Comparison of ENCODE assay signal across 1 cellular context in the genomic region with DNA sequence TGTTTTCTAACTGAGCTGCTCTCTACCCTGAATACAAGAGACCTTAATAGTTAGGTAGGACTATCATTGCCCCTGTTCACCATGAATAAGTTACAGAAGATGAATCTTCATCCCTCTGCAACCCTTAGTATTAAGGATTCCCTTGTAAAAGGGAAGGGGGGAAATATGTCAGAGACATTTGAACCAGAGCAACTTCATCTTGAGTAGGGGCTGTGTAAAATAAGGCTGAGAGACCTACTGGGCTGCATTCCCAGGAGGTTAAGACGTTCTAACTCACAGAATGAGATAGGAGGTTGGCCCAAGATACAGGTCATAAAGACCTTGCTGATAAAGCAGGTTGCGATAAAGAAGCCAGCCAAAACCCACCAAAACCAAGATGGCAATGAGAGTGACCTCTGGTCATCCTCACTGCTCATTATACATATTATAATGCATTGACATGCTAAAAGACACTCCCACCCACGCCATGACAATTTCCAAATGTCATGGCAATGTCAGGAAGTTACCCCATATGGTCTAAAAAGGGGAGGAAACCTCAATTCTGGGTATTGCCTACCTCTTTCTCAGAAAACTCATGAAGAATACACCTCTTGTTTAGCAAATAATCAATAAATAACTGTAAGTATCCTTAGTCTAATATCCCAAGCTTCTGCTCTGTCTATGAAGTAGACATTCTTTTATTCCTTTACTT.
TF ChIP-seq lines count a peak whose summit lies in the region.

No MANE protein-coding gene starts in this region.

TF ChIP-seq in K562, 482 proteins besides CTCF, POLR2A, EP300 and RAD21 (continues in another document):
- no peak for TF ChIP-seq RBM34 (IDR thresholded peaks at IDR 0.05; ENCODE audit: borderline replicate concordance, insufficient read depth, low read length)
- TF ChIP-seq TSC22D4 (tag; IDR thresholded peaks at IDR 0.05), result no peak
- no peak for TF ChIP-seq JUND (IDR thresholded peaks at IDR 0.05; ENCODE audit: borderline replicate concordance, low read depth, low read length)
- no peak for TF ChIP-seq JUND (tag; IDR thresholded peaks at IDR 0.05; ENCODE audit: borderline replicate concordance, low read depth, low read length)
- peak; percentile 70 for TF ChIP-seq EGR1 (conservative IDR thresholded peaks at IDR 0.05)
- TF ChIP-seq ZNF197 (CRISPR knock-in tag; IDR thresholded peaks at IDR 0.05; ENCODE audit: low read depth), result no peak
- TF ChIP-seq CBX1 (IDR thresholded peaks at IDR 0.05; ENCODE audit: low read depth), result no peak
- TF ChIP-seq, protein P1, sequence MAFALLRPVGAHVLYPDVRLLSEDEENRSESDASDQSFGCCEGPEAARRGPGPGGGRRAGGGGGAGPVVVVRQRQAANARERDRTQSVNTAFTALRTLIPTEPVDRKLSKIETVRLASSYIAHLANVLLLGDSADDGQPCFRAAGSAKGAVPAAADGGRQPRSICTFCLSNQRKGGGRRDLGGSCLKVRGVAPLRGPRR (CRISPR knock-in tag; IDR thresholded peaks at IDR 0.05), result no peak; the same call in 1 of the 2 replicates
- no peak for TF ChIP-seq FOXK2 (conservative IDR thresholded peaks at IDR 0.05 in 1 of 2, IDR thresholded peaks at IDR 0.05 in 1 of 2; ENCODE audit: low read depth in 2 of 2)
- TF ChIP-seq PRMT5 (CRISPR knock-in tag; IDR thresholded peaks at IDR 0.05), result no peak
- TF ChIP-seq SMARCB1 (IDR thresholded peaks at IDR 0.05; ENCODE audit: insufficient read length, low read depth), result no peak
- TF ChIP-seq HDAC6 (IDR thresholded peaks at IDR 0.05; ENCODE audit: low read depth, low read length), result no peak
- no peak for TF ChIP-seq ZBTB1 (CRISPR knock-in tag; IDR thresholded peaks at IDR 0.05; ENCODE audit: borderline replicate concordance, low read depth)
- TF ChIP-seq KAT8 (IDR thresholded peaks at IDR 0.05; ENCODE audit: low read depth), result no peak
- TF ChIP-seq, protein P2, sequence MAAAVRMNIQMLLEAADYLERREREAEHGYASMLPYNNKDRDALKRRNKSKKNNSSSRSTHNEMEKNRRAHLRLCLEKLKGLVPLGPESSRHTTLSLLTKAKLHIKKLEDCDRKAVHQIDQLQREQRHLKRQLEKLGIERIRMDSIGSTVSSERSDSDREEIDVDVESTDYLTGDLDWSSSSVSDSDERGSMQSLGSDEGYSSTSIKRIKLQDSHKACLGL (CRISPR knock-in tag; IDR thresholded peaks at IDR 0.05; ENCODE audit: borderline replicate concordance, poor library complexity, severe bottlenecking), result no peak
- no peak for TF ChIP-seq CAMTA2 (CRISPR knock-in tag; conservative IDR thresholded peaks at IDR 0.05)
- TF ChIP-seq, protein P3, sequence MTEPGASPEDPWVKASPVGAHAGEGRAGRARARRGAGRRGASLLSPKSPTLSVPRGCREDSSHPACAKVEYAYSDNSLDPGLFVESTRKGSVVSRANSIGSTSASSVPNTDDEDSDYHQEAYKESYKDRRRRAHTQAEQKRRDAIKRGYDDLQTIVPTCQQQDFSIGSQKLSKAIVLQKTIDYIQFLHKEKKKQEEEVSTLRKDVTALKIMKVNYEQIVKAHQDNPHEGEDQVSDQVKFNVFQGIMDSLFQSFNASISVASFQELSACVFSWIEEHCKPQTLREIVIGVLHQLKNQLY (CRISPR knock-in tag; conservative IDR thresholded peaks at IDR 0.05), result no peak
- TF ChIP-seq, protein P4, sequence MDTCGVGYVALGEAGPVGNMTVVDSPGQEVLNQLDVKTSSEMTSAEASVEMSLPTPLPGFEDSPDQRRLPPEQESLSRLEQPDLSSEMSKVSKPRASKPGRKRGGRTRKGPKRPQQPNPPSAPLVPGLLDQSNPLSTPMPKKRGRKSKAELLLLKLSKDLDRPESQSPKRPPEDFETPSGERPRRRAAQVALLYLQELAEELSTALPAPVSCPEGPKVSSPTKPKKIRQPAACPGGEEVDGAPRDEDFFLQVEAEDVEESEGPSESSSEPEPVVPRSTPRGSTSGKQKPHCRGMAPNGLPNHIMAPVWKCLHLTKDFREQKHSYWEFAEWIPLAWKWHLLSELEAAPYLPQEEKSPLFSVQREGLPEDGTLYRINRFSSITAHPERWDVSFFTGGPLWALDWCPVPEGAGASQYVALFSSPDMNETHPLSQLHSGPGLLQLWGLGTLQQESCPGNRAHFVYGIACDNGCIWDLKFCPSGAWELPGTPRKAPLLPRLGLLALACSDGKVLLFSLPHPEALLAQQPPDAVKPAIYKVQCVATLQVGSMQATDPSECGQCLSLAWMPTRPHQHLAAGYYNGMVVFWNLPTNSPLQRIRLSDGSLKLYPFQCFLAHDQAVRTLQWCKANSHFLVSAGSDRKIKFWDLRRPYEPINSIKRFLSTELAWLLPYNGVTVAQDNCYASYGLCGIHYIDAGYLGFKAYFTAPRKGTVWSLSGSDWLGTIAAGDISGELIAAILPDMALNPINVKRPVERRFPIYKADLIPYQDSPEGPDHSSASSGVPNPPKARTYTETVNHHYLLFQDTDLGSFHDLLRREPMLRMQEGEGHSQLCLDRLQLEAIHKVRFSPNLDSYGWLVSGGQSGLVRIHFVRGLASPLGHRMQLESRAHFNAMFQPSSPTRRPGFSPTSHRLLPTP (IDR thresholded peaks at IDR 0.05; ENCODE audit: borderline replicate concordance, extremely low read depth, insufficient read length), result no peak
- TF ChIP-seq ZSCAN32 (CRISPR knock-in tag; IDR thresholded peaks at IDR 0.05), result no peak
- TF ChIP-seq NR3C1 (CRISPR knock-in tag; IDR thresholded peaks at IDR 0.05), result no peak
- TF ChIP-seq NCOA6 (IDR thresholded peaks at IDR 0.05), result no peak
- TF ChIP-seq MTA1 (IDR thresholded peaks at IDR 0.05; ENCODE audit: borderline replicate concordance), result no peak
- TF ChIP-seq CEBPB (tag; IDR thresholded peaks at IDR 0.05), result no peak; the same call in 1 of the 2 replicates
- no peak for TF ChIP-seq ZNF551 (CRISPR knock-in tag; IDR thresholded peaks at IDR 0.05)
- TF ChIP-seq ZNF354B (CRISPR knock-in tag; IDR thresholded peaks at IDR 0.05), result no peak
- TF ChIP-seq, protein P5, sequence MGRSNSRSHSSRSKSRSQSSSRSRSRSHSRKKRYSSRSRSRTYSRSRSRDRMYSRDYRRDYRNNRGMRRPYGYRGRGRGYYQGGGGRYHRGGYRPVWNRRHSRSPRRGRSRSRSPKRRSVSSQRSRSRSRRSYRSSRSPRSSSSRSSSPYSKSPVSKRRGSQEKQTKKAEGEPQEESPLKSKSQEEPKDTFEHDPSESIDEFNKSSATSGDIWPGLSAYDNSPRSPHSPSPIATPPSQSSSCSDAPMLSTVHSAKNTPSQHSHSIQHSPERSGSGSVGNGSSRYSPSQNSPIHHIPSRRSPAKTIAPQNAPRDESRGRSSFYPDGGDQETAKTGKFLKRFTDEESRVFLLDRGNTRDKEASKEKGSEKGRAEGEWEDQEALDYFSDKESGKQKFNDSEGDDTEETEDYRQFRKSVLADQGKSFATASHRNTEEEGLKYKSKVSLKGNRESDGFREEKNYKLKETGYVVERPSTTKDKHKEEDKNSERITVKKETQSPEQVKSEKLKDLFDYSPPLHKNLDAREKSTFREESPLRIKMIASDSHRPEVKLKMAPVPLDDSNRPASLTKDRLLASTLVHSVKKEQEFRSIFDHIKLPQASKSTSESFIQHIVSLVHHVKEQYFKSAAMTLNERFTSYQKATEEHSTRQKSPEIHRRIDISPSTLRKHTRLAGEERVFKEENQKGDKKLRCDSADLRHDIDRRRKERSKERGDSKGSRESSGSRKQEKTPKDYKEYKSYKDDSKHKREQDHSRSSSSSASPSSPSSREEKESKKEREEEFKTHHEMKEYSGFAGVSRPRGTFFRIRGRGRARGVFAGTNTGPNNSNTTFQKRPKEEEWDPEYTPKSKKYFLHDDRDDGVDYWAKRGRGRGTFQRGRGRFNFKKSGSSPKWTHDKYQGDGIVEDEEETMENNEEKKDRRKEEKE (IDR thresholded peaks at IDR 0.05; ENCODE audit: borderline replicate concordance in 1 of 2, control insufficient read depth in 1 of 2, low read depth in 2 of 2, low read length in 1 of 2), result no peak
- no peak for TF ChIP-seq COPS2 (conservative IDR thresholded peaks at IDR 0.05)
- TF ChIP-seq, protein P6, sequence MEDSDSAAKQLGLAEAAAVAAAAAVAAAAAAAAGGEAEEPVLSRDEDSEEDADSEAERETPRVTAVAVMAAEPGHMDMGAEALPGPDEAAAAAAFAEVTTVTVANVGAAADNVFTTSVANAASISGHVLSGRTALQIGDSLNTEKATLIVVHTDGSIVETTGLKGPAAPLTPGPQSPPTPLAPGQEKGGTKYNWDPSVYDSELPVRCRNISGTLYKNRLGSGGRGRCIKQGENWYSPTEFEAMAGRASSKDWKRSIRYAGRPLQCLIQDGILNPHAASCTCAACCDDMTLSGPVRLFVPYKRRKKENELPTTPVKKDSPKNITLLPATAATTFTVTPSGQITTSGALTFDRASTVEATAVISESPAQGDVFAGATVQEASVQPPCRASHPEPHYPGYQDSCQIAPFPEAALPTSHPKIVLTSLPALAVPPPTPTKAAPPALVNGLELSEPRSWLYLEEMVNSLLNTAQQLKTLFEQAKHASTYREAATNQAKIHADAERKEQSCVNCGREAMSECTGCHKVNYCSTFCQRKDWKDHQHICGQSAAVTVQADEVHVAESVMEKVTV (CRISPR knock-in tag; IDR thresholded peaks at IDR 0.05), result no peak
- no peak for TF ChIP-seq WHSC1 (IDR thresholded peaks at IDR 0.05; ENCODE audit: low read length)
- no peak for TF ChIP-seq KDM1A (IDR thresholded peaks at IDR 0.05)
- no peak for TF ChIP-seq SAFB2 (IDR thresholded peaks at IDR 0.05; ENCODE audit: borderline replicate concordance, low read depth, low read length, severe bottlenecking)
- no peak for TF ChIP-seq NFIC (IDR thresholded peaks at IDR 0.05)
- TF ChIP-seq SMAD1 (IDR thresholded peaks at IDR 0.05; ENCODE audit: low read depth, low read length, partially characterized antibody), result no peak
- TF ChIP-seq NFATC3 (IDR thresholded peaks at IDR 0.05), result no peak
- no peak for TF ChIP-seq ARID2 (IDR thresholded peaks at IDR 0.05)
- TF ChIP-seq JUN (IDR thresholded peaks at IDR 0.05; ENCODE audit: borderline replicate concordance, low read depth, low read length), result no peak
- no peak for TF ChIP-seq JUN (CRISPR knock-in tag; IDR thresholded peaks at IDR 0.05; ENCODE audit: borderline replicate concordance)
- TF ChIP-seq PHF8 (IDR thresholded peaks at IDR 0.05; ENCODE audit: borderline replicate concordance, low read length), result no peak
- TF ChIP-seq MYBL2 (IDR thresholded peaks at IDR 0.05; ENCODE audit: low read depth), result no peak
- no peak for TF ChIP-seq MYBL2 (CRISPR knock-in tag; IDR thresholded peaks at IDR 0.05; ENCODE audit: borderline replicate concordance)
- TF ChIP-seq CREB1 (IDR thresholded peaks at IDR 0.05), result no peak
- no peak for TF ChIP-seq CREB1 (CRISPR knock-in tag; IDR thresholded peaks at IDR 0.05)
- TF ChIP-seq HIVEP1 (CRISPR knock-in tag; IDR thresholded peaks at IDR 0.05), result peak; percentile 33; the same call in 1 of the 2 replicates
- TF ChIP-seq, protein P7, sequence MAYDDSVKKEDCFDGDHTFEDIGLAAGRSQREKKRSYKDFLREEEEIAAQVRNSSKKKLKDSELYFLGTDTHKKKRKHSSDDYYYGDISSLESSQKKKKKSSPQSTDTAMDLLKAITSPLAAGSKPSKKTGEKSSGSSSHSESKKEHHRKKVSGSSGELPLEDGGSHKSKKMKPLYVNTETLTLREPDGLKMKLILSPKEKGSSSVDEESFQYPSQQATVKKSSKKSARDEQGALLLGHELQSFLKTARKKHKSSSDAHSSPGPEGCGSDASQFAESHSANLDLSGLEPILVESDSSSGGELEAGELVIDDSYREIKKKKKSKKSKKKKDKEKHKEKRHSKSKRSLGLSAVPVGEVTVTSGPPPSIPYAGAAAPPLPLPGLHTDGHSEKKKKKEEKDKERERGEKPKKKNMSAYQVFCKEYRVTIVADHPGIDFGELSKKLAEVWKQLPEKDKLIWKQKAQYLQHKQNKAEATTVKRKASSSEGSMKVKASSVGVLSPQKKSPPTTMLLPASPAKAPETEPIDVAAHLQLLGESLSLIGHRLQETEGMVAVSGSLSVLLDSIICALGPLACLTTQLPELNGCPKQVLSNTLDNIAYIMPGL (CRISPR knock-in tag; IDR thresholded peaks at IDR 0.05), result no peak
- peak; percentile 63; the same call in 1 of the 2 replicates for TF ChIP-seq PTTG1 (tag; IDR thresholded peaks at IDR 0.05; ENCODE audit: low read depth)
- TF ChIP-seq SRF (CRISPR knock-in tag; IDR thresholded peaks at IDR 0.05), result peak in 1 of 2 experiments; percentile 89; a peak in 2 of 4 replicates
- no peak for TF ChIP-seq ZNF311 (CRISPR knock-in tag; IDR thresholded peaks at IDR 0.05)
- no peak for TF ChIP-seq ADNP (tag; IDR thresholded peaks at IDR 0.05)
- TF ChIP-seq HDGF (IDR thresholded peaks at IDR 0.05), result no peak
- no peak for TF ChIP-seq NUFIP1 (IDR thresholded peaks at IDR 0.05; ENCODE audit: partially characterized antibody)
- TF ChIP-seq, protein P8, sequence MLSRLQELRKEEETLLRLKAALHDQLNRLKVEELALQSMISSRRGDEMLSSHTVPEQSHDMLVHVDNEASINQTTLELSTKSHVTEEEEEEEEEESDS (CRISPR knock-in tag; IDR thresholded peaks at IDR 0.05), result no peak
- TF ChIP-seq ZZZ3 (IDR thresholded peaks at IDR 0.05), result no peak
- TF ChIP-seq ZNF780A (CRISPR knock-in tag; IDR thresholded peaks at IDR 0.05), result no peak
- no peak for TF ChIP-seq SP1 (CRISPR knock-in tag; IDR thresholded peaks at IDR 0.05)
- no peak for TF ChIP-seq FOS (IDR thresholded peaks at IDR 0.05; ENCODE audit: extremely low read depth, insufficient read length)
- TF ChIP-seq LCOR (CRISPR knock-in tag; IDR thresholded peaks at IDR 0.05), result no peak
- peak; percentile 68 for TF ChIP-seq SMAD4 (CRISPR knock-in tag; conservative IDR thresholded peaks at IDR 0.05)
- TF ChIP-seq HNRNPH1 (optimal IDR thresholded peaks at IDR 0.05; ENCODE audit: low read depth, low read length), result no peak
- TF ChIP-seq BDP1 (IDR thresholded peaks at IDR 0.05; ENCODE audit: insufficient read depth, insufficient read length), result no peak
- no peak for TF ChIP-seq U2AF1 (optimal IDR thresholded peaks at IDR 0.05; ENCODE audit: low read depth, low read length)
- no peak for TF ChIP-seq CEBPG (CRISPR knock-in tag; IDR thresholded peaks at IDR 0.05)
- 0 out of 4 replicates have a peak, but pooled peaks of 1 of the 2 experiments have one; percentile 16 for TF ChIP-seq CEBPG (tag; conservative IDR thresholded peaks at IDR 0.05 in 1 of 2, IDR thresholded peaks at IDR 0.05 in 1 of 2)
- TF ChIP-seq, protein P9, sequence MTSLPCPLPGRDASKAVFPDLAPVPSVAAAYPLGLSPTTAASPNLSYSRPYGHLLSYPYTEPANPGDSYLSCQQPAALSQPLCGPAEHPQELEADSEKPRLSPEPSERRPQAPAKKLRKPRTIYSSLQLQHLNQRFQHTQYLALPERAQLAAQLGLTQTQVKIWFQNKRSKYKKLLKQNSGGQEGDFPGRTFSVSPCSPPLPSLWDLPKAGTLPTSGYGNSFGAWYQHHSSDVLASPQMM (CRISPR knock-in tag; IDR thresholded peaks at IDR 0.05), result no peak
- no peak for TF ChIP-seq FIP1L1 (IDR thresholded peaks at IDR 0.05; ENCODE audit: low read depth, low read length, poor library complexity, severe bottlenecking)
- no peak for TF ChIP-seq ZNF253 (CRISPR knock-in tag; conservative IDR thresholded peaks at IDR 0.05)
- no peak for TF ChIP-seq SIN3B (IDR thresholded peaks at IDR 0.05; ENCODE audit: low read depth)
